1 cellular context compared by ENCODE assay signal in the genomic region with DNA sequence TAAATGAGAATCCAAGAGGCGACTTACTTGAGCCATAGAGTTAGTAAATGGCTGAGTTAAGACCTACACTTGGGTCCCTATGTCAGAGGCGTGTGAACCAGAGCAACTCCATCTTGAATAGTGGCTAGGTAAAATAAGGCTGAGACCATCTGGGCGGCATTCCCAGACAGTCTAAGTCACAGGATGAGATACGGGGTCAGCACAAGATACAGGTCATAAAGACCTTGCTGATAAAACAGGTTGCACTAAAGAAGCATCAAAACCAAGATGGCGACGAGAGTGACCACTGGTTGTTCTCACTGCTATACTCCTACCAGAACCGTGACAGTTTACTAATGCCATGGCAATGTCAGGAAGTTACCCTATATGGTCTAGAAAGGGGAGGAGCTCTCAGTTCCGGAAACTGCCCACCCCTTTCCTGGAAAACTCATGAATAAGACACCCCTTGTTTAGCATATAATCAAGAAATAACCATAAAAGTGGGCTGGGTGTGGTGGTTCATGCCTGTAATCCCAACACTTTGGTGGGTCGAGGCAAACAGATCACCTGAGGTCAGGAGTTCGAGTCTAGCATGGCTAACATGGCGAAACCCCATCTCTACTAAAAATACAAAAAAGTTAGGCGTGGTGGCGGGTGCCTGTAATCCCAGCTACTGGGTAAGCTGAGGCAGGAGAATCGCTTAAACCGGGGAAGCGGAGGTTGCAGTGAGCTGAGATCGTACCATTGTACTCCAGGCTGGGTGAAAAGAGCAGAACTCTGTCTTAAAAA.
A peak's percentile ranks its signal among the peaks of the same experiment; 100 is the strongest.
TF ChIP-seq lines count a peak whose summit lies in the region.

No MANE protein-coding gene starts in this region.

TF ChIP-seq in K562, 482 proteins besides CTCF, POLR2A, EP300 and RAD21 (continued from another document and continues in another):
- TF ChIP-seq RBFOX2 (IDR thresholded peaks at IDR 0.05; ENCODE audit: low read depth, low read length) (peak; percentile 56), ARHGAP35 (IDR thresholded peaks at IDR 0.05; ENCODE audit: partially characterized antibody) (no peak), TBL1XR1 (IDR thresholded peaks at IDR 0.05; ENCODE audit: low read length in 2 of 2) (no peak), BDP1 (IDR thresholded peaks at IDR 0.05; ENCODE audit: insufficient read depth, insufficient read length) (no peak), IRF2 (CRISPR knock-in tag; IDR thresholded peaks at IDR 0.05) (no peak), HDAC8 (tag; IDR thresholded peaks at IDR 0.05) (peak; percentile 100), CEBPG (CRISPR knock-in tag; IDR thresholded peaks at IDR 0.05) (no peak), CEBPG (tag; conservative IDR thresholded peaks at IDR 0.05 in 1 of 2, IDR thresholded peaks at IDR 0.05 in 1 of 2) (peak in 1 of 2 experiments; percentile 29; a peak in 1 of 4 replicates), C11orf30 (IDR thresholded peaks at IDR 0.05; ENCODE audit: low read depth) (no peak), NFIX (CRISPR knock-in tag; IDR thresholded peaks at IDR 0.05; ENCODE audit: low read depth) (peak; percentile 83), ZNF324 (CRISPR knock-in tag; IDR thresholded peaks at IDR 0.05) (peak; percentile 93), PTRF (tag; IDR thresholded peaks at IDR 0.05) (peak; percentile 100), PHF20 (IDR thresholded peaks at IDR 0.05; ENCODE audit: partially characterized antibody) (no peak), SNRNP70 (optimal IDR thresholded peaks at IDR 0.05; ENCODE audit: low read depth, low read length) (no peak), ELF1 (tag; IDR thresholded peaks at IDR 0.05) (peak; percentile 70), KAT7 (CRISPR knock-in tag; IDR thresholded peaks at IDR 0.05; ENCODE audit: borderline replicate concordance) (no peak), ATF7 (IDR thresholded peaks at IDR 0.05) (peak; percentile 62; the same call in 1 of the 2 replicates), SP1 (CRISPR knock-in tag; IDR thresholded peaks at IDR 0.05) (no peak), ZBTB17 (CRISPR knock-in tag; IDR thresholded peaks at IDR 0.05) (peak; percentile 98)
- TF ChIP-seq, protein P1, sequence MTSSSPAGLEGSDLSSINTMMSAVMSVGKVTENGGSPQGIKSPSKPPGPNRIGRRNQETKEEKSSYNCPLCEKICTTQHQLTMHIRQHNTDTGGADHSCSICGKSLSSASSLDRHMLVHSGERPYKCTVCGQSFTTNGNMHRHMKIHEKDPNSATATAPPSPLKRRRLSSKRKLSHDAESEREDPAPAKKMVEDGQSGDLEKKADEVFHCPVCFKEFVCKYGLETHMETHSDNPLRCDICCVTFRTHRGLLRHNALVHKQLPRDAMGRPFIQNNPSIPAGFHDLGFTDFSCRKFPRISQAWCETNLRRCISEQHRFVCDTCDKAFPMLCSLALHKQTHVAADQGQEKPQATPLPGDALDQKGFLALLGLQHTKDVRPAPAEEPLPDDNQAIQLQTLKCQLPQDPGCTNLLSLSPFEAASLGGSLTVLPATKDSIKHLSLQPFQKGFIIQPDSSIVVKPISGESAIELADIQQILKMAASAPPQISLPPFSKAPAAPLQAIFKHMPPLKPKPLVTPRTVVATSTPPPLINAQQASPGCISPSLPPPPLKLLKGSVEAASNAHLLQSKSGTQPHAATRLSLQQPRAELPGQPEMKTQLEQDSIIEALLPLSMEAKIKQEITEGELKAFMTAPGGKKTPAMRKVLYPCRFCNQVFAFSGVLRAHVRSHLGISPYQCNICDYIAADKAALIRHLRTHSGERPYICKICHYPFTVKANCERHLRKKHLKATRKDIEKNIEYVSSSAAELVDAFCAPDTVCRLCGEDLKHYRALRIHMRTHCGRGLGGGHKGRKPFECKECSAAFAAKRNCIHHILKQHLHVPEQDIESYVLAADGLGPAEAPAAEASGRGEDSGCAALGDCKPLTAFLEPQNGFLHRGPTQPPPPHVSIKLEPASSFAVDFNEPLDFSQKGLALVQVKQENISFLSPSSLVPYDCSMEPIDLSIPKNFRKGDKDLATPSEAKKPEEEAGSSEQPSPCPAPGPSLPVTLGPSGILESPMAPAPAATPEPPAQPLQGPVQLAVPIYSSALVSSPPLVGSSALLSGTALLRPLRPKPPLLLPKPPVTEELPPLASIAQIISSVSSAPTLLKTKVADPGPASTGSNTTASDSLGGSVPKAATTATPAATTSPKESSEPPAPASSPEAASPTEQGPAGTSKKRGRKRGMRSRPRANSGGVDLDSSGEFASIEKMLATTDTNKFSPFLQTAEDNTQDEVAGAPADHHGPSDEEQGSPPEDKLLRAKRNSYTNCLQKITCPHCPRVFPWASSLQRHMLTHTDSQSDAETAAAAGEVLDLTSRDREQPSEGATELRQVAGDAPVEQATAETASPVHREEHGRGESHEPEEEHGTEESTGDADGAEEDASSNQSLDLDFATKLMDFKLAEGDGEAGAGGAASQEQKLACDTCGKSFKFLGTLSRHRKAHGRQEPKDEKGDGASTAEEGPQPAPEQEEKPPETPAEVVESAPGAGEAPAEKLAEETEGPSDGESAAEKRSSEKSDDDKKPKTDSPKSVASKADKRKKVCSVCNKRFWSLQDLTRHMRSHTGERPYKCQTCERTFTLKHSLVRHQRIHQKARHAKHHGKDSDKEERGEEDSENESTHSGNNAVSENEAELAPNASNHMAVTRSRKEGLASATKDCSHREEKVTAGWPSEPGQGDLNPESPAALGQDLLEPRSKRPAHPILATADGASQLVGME (CRISPR knock-in tag; IDR thresholded peaks at IDR 0.05) = peak; percentile 99
- TF ChIP-seq, protein P2, sequence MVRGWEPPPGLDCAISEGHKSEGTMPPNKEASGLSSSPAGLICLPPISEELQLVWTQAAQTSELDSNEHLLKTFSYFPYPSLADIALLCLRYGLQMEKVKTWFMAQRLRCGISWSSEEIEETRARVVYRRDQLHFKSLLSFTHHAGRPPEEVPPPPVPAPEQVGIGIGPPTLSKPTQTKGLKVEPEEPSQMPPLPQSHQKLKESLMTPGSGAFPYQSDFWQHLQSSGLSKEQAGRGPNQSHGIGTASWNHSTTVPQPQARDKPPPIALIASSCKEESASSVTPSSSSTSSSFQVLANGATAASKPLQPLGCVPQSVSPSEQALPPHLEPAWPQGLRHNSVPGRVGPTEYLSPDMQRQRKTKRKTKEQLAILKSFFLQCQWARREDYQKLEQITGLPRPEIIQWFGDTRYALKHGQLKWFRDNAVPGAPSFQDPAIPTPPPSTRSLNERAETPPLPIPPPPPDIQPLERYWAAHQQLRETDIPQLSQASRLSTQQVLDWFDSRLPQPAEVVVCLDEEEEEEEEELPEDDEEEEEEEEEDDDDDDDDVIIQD (CRISPR knock-in tag; IDR thresholded peaks at IDR 0.05) = peak; percentile 99
- TF ChIP-seq, protein P3, sequence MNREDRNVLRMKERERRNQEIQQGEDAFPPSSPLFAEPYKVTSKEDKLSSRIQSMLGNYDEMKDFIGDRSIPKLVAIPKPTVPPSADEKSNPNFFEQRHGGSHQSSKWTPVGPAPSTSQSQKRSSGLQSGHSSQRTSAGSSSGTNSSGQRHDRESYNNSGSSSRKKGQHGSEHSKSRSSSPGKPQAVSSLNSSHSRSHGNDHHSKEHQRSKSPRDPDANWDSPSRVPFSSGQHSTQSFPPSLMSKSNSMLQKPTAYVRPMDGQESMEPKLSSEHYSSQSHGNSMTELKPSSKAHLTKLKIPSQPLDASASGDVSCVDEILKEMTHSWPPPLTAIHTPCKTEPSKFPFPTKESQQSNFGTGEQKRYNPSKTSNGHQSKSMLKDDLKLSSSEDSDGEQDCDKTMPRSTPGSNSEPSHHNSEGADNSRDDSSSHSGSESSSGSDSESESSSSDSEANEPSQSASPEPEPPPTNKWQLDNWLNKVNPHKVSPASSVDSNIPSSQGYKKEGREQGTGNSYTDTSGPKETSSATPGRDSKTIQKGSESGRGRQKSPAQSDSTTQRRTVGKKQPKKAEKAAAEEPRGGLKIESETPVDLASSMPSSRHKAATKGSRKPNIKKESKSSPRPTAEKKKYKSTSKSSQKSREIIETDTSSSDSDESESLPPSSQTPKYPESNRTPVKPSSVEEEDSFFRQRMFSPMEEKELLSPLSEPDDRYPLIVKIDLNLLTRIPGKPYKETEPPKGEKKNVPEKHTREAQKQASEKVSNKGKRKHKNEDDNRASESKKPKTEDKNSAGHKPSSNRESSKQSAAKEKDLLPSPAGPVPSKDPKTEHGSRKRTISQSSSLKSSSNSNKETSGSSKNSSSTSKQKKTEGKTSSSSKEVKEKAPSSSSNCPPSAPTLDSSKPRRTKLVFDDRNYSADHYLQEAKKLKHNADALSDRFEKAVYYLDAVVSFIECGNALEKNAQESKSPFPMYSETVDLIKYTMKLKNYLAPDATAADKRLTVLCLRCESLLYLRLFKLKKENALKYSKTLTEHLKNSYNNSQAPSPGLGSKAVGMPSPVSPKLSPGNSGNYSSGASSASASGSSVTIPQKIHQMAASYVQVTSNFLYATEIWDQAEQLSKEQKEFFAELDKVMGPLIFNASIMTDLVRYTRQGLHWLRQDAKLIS (CRISPR knock-in tag; IDR thresholded peaks at IDR 0.05) = no peak
- TF ChIP-seq, protein P4, sequence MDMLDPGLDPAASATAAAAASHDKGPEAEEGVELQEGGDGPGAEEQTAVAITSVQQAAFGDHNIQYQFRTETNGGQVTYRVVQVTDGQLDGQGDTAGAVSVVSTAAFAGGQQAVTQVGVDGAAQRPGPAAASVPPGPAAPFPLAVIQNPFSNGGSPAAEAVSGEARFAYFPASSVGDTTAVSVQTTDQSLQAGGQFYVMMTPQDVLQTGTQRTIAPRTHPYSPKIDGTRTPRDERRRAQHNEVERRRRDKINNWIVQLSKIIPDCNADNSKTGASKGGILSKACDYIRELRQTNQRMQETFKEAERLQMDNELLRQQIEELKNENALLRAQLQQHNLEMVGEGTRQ (CRISPR knock-in tag; IDR thresholded peaks at IDR 0.05) = no peak
- TF ChIP-seq, protein P5, sequence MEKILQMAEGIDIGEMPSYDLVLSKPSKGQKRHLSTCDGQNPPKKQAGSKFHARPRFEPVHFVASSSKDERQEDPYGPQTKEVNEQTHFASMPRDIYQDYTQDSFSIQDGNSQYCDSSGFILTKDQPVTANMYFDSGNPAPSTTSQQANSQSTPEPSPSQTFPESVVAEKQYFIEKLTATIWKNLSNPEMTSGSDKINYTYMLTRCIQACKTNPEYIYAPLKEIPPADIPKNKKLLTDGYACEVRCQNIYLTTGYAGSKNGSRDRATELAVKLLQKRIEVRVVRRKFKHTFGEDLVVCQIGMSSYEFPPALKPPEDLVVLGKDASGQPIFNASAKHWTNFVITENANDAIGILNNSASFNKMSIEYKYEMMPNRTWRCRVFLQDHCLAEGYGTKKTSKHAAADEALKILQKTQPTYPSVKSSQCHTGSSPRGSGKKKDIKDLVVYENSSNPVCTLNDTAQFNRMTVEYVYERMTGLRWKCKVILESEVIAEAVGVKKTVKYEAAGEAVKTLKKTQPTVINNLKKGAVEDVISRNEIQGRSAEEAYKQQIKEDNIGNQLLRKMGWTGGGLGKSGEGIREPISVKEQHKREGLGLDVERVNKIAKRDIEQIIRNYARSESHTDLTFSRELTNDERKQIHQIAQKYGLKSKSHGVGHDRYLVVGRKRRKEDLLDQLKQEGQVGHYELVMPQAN (IDR thresholded peaks at IDR 0.05; ENCODE audit: borderline replicate concordance) = no peak
- TF ChIP-seq, protein P6, sequence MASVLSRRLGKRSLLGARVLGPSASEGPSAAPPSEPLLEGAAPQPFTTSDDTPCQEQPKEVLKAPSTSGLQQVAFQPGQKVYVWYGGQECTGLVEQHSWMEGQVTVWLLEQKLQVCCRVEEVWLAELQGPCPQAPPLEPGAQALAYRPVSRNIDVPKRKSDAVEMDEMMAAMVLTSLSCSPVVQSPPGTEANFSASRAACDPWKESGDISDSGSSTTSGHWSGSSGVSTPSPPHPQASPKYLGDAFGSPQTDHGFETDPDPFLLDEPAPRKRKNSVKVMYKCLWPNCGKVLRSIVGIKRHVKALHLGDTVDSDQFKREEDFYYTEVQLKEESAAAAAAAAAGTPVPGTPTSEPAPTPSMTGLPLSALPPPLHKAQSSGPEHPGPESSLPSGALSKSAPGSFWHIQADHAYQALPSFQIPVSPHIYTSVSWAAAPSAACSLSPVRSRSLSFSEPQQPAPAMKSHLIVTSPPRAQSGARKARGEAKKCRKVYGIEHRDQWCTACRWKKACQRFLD (CRISPR knock-in tag; IDR thresholded peaks at IDR 0.05) = peak; percentile 100
- TF ChIP-seq, protein P7, sequence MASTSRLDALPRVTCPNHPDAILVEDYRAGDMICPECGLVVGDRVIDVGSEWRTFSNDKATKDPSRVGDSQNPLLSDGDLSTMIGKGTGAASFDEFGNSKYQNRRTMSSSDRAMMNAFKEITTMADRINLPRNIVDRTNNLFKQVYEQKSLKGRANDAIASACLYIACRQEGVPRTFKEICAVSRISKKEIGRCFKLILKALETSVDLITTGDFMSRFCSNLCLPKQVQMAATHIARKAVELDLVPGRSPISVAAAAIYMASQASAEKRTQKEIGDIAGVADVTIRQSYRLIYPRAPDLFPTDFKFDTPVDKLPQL (IDR thresholded peaks at IDR 0.05; ENCODE audit: extremely low read depth, insufficient read length) = no peak
- TF ChIP-seq, protein P8, sequence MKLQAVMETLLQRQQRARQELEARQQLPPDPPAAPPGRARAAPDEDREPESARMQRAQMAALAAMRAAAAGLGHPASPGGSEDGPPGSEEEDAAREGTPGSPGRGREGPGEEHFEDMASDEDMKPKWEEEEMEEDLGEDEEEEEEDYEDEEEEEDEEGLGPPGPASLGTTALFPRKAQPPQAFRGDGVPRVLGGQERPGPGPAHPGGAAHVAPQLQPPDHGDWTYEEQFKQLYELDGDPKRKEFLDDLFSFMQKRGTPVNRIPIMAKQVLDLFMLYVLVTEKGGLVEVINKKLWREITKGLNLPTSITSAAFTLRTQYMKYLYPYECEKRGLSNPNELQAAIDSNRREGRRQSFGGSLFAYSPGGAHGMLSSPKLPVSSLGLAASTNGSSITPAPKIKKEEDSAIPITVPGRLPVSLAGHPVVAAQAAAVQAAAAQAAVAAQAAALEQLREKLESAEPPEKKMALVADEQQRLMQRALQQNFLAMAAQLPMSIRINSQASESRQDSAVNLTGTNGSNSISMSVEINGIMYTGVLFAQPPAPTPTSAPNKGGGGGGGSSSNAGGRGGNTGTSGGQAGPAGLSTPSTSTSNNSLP (IDR thresholded peaks at IDR 0.05; ENCODE audit: borderline replicate concordance, low read depth, low read length) = peak; percentile 30; the same call in 1 of the 2 replicates
- TF ChIP-seq, protein P9, sequence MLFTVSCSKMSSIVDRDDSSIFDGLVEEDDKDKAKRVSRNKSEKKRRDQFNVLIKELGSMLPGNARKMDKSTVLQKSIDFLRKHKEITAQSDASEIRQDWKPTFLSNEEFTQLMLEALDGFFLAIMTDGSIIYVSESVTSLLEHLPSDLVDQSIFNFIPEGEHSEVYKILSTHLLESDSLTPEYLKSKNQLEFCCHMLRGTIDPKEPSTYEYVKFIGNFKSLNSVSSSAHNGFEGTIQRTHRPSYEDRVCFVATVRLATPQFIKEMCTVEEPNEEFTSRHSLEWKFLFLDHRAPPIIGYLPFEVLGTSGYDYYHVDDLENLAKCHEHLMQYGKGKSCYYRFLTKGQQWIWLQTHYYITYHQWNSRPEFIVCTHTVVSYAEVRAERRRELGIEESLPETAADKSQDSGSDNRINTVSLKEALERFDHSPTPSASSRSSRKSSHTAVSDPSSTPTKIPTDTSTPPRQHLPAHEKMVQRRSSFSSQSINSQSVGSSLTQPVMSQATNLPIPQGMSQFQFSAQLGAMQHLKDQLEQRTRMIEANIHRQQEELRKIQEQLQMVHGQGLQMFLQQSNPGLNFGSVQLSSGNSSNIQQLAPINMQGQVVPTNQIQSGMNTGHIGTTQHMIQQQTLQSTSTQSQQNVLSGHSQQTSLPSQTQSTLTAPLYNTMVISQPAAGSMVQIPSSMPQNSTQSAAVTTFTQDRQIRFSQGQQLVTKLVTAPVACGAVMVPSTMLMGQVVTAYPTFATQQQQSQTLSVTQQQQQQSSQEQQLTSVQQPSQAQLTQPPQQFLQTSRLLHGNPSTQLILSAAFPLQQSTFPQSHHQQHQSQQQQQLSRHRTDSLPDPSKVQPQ (CRISPR knock-in tag; IDR thresholded peaks at IDR 0.05; ENCODE audit: borderline replicate concordance) = peak; percentile 96
